16 cellular contexts compared by ENCODE assay signal in genomic region chr4:153004106-153004881, GRCh38.
"Had no signal": no experiment of that assay in that cellular context is flagged by ENCODE, and none has a peak within 500 bp of the region (broad histone marks: within the 10 kb centered on the region; RNA-seq: fewer than 3 reads in every experiment).

No MANE protein-coding gene starts in this region.

- H3K4me1 ChIP-seq: heart left ventricle, lower lobe of right lung, pancreas, thyroid gland had no signal

- ATAC-seq: activated CD4-positive, CD25-positive, alpha-beta regulatory T cell treated with anti-CD3 and anti-CD28 coated beads, Interleukin-2, amount 50 U/mL, for 24 hours; activated naive CD8-positive, alpha-beta T cell treated with anti-CD3 and anti-CD28 coated beads, Interleukin-2, amount 50 U/mL, for 24 hours; foreskin keratinocyte; heart left ventricle; lower lobe of right lung; pancreas; sciatic nerve had no signal

- DNase-seq: activated naive CD4-positive, alpha-beta T cell treated with anti-CD3 and anti-CD28 coated beads for 36 hours; activated naive CD8-positive, alpha-beta T cell treated with anti-CD3 and anti-CD28 coated beads, Interleukin-2, amount 50 U/mL, for 24 hours; activated T-cell treated with anti-CD3 and anti-CD28 coated beads for 4 hours; cortex of kidney; effector CD4-positive, alpha-beta T cell; foreskin keratinocyte; heart left ventricle; immature natural killer cell; lower lobe of right lung; midbrain; stimulated activated CD4-positive, alpha-beta T cell treated with anti-CD3 and anti-CD28 coated beads, Interleukin-1b, Interleukin-23, amount 100 ng/mL, for 48 hours; thyroid gland had no signal

- H3K27me3 ChIP-seq: foreskin keratinocyte, heart left ventricle, pancreas, thyroid gland, vagina had no signal

- H3K9me3 ChIP-seq: heart left ventricle, lower lobe of right lung, pancreas, thyroid gland, vagina had no signal

- H3K27ac ChIP-seq: foreskin keratinocyte, heart left ventricle, lower lobe of right lung, pancreas, thyroid gland, vagina had no signal

- H3K4me3 ChIP-seq: heart left ventricle, lower lobe of right lung, pancreas, thyroid gland, vagina had no signal

- H3K36me3 ChIP-seq: heart left ventricle, lower lobe of right lung, pancreas, thyroid gland, vagina had no signal
